Comparison of ENCODE assay signal across 22 cellular contexts in genomic region chr10:93067443-93068365, GRCh38. TPM values are rescaled to one million over a fixed set of nuclear protein-coding genes. Genes with fewer than 3 reads are reported as not detected.
A peak's percentile ranks its signal among the peaks of the same experiment; 100 is the strongest.
DNase-seq lines count a peak whose midpoint lies in the region; ATAC-seq and TF ChIP-seq lines count a peak whose summit lies in the region.
"Had no signal": no experiment of that assay in that cellular context is flagged by ENCODE, and none has a peak within 500 bp of the region (broad histone marks: within the 10 kb centered on the region; RNA-seq: fewer than 3 reads in every experiment).

No MANE protein-coding gene starts in this region.

- H3K79me2 ChIP-seq in SK-N-SH (ENCODE audit: insufficient read depth): no peaks in the 10 kb centered on the region

- peaks cover 23 to 44% of the 10 kb centered on the region in 2 donors for H3K4me1 Mint-ChIP-seq in stimulated activated naive B cell treated with anti-CD40 and anti-IgM and Interleukin-4, amounts not matched to agents 10 μg/mL and 1 μg/mL and 100 μg/mL, for 72 hours

- POLR2A ChIA-PET in SK-N-SH (lab: Yijun Ruan, JAX): no interaction called here

- H3K27ac Mint-ChIP-seq in stimulated activated naive B cell treated with anti-CD40 and anti-IgM and Interleukin-4, amounts not matched to agents 10 μg/mL and 1 μg/mL and 100 μg/mL, for 72 hours: peak overlapping the region; percentile 82
- H3K27ac Mint-ChIP-seq: T-helper 1 cell treated with Interleukin-12 subunit alpha and Interleukin-12 subunit beta and Interleukin-4 antibody, amounts not matched to agents 30 μg/mL and 1 μg/mL, for 36 hours had no signal

- no peak overlapping the region for H3K27ac ChIP-seq in SK-N-SH (ENCODE audit: low read depth in 2 of 2, low read length in 1 of 2)
- H3K27ac ChIP-seq: gastroesophageal sphincter, RWPE1 had no signal

- peak overlapping the region; percentile 73 for H3K4me2 ChIP-seq in SK-N-SH

- WGBS in SK-N-SH (ENCODE audit: low lambda C conversion rate): 38% methylated on average over 15 of the region's 17 CpGs

- peaks cover 80 to 89% of the 10 kb centered on the region in 2 donors for H3K27me3 Mint-ChIP-seq in stimulated activated naive B cell treated with anti-CD40 and anti-IgM and Interleukin-4, amounts not matched to agents 10 μg/mL and 1 μg/mL and 100 μg/mL, for 72 hours

- H3K9ac ChIP-seq in SK-N-SH (no peak overlapping the region), iPS-15b (ENCODE audit: low read depth, low read length) (no peak overlapping the region)

- no peak overlapping the region for H2AFZ ChIP-seq in SK-N-SH (ENCODE audit: low read depth)

- H3K36me3 Mint-ChIP-seq in stimulated activated naive B cell treated with anti-CD40 and anti-IgM and Interleukin-4, amounts not matched to agents 10 μg/mL and 1 μg/mL and 100 μg/mL, for 72 hours: no peaks in the 10 kb centered on the region
- H3K36me3 Mint-ChIP-seq: CD8-positive, alpha-beta memory T cell had no signal

- H3K4me3 ChIP-seq in SK-N-SH (ENCODE audit: low read depth in 2 of 2, low read length in 1 of 2) (peak overlapping the region in 1 of 2 experiments; percentile 35; a peak in 1 of 4 replicates), WI38 (ENCODE audit: low read depth, low read length) (peak overlapping the region; percentile 40), iPS-15b (ENCODE audit: low read depth, low read length) (peak overlapping the region; percentile 62)
- H3K4me3 ChIP-seq: gastroesophageal sphincter, GM12878 had no signal

- TF ChIP-seq CTCF in SK-N-SH (IDR thresholded peaks at IDR 0.05): no peak
- TF ChIP-seq CTCF in WI38 (IDR thresholded peaks at IDR 0.05; ENCODE audit: low read depth, low read length): no peak

- TF ChIP-seq EP300 in SK-N-SH (IDR thresholded peaks at IDR 0.05; ENCODE audit: borderline replicate concordance in 1 of 2, low read depth in 1 of 2, low read length in 1 of 2): no peak

- H3K36me3 ChIP-seq in SK-N-SH (replicated peaks in 1 of 2; ENCODE audit: control insufficient read depth in 1 of 2, insufficient read depth in 2 of 2, low read length in 1 of 2) (no peaks in the 10 kb centered on the region), iPS-15b (ENCODE audit: control insufficient read depth, insufficient read depth, low read length) (no peaks in the 10 kb centered on the region)
- H3K36me3 ChIP-seq: gastroesophageal sphincter had no signal

- H3K27me3 ChIP-seq in SK-N-SH (ENCODE audit: insufficient read depth) (peaks cover 50% of the 10 kb centered on the region), iPS-15b (ENCODE audit: control insufficient read depth, insufficient read depth, low read length) (peaks cover 98% of the 10 kb centered on the region)

- CTCF ChIA-PET in SK-N-SH (lab: Yijun Ruan, JAX): interaction anchor here (0.7 to 8.4 kb wide), 10 partner anchors 10 to 285 kb away, joined by 3 to 69 read pairs (median 3); no protein-coding TSS in a partner anchor

- H3K4me1 ChIP-seq in SK-N-SH (ENCODE audit: control insufficient read depth in 1 of 2, insufficient read depth in 2 of 2, low read depth in 1 of 2, low read length in 1 of 2) (peaks cover 0 to 25% of the 10 kb centered on the region in 2 experiments; a peak in 1 of 4 replicates), iPS-15b (ENCODE audit: control insufficient read depth, insufficient read depth, low read length) (peaks cover 18% of the 10 kb centered on the region)

- ATAC-seq in SK-N-SH treated with all-trans-retinoic acid at 6 μM for 48 hours: no peak
- no peak for ATAC-seq in stimulated activated naive B cell treated with anti-CD40 and anti-IgM and Interleukin-4, amounts not matched to agents 10 μg/mL and 1 μg/mL and 100 μg/mL, for 72 hours (replicated peaks)
- ATAC-seq: activated CD4-positive, CD25-positive, alpha-beta regulatory T cell treated with anti-CD3 and anti-CD28 coated beads, Interleukin-2, amount 50 U/mL, for 24 hours; gastroesophageal sphincter; GM12878 had no signal

- H4K20me1 ChIP-seq in SK-N-SH (ENCODE audit: insufficient read depth): no peaks in the 10 kb centered on the region

- no peaks in the 10 kb centered on the region for H3K9me2 ChIP-seq in SK-N-SH

- DNase-seq in SK-N-SH: no peak
- no peak for DNase-seq in stimulated activated naive B cell treated with anti-CD40 and anti-IgM and Interleukin-4, amounts not matched to agents 10 μg/mL and 1 μg/mL and 100 μg/mL, for 72 hours
- DNase-seq in middle frontal gyrus (ENCODE audit: extremely low spot score, low spot score): no peak
- no peak for DNase-seq in activated naive CD4-positive, alpha-beta T cell (lab: John Stamatoyannopoulos, UW)
- no peak for DNase-seq in dermis blood vessel endothelial cell
- DNase-seq: 8988T; activated CD8-positive, alpha-beta memory T cell treated with anti-CD3 and anti-CD28 coated beads, Interleukin-2, amount 50 U/mL, for 4 hours; activated naive CD4-positive, alpha-beta T cell treated with Interleukin-2 at 50 U/mL for 16 hours; CD8-positive, alpha-beta memory T cell; NCI-H2081 treated with DMSO at 0.1 percent for 48 hours; NCI-H774 had no signal

- no peak for TF ChIP-seq RAD21 in SK-N-SH (IDR thresholded peaks at IDR 0.05; ENCODE audit: low read length)

- H3K4me3 Mint-ChIP-seq in stimulated activated naive B cell treated with anti-CD40 and anti-IgM and Interleukin-4, amounts not matched to agents 10 μg/mL and 1 μg/mL and 100 μg/mL, for 72 hours: no peak overlapping the region
- H3K4me3 Mint-ChIP-seq: T-helper 1 cell treated with Interleukin-12 subunit alpha and Interleukin-12 subunit beta and Interleukin-4 antibody, amounts not matched to agents 30 μg/mL and 1 μg/mL, for 36 hours had no signal

- H3K9me3 ChIP-seq in SK-N-SH: no peaks in the 10 kb centered on the region
- no peaks in the 10 kb centered on the region for H3K9me3 ChIP-seq in iPS-15b (ENCODE audit: control insufficient read depth, insufficient read depth, low read length)
- H3K9me3 ChIP-seq: gastroesophageal sphincter had no signal

- no peaks in the 10 kb centered on the region for H3F3A ChIP-seq in SK-N-SH (replicated peaks; ENCODE audit: insufficient read depth)

- H3K9me3 Mint-ChIP-seq in stimulated activated naive B cell treated with anti-CD40 and anti-IgM and Interleukin-4, amounts not matched to agents 10 μg/mL and 1 μg/mL and 100 μg/mL, for 72 hours: no peaks in the 10 kb centered on the region
- H3K9me3 Mint-ChIP-seq: CD8-positive, alpha-beta memory T cell; T-helper 1 cell treated with Interleukin-12 subunit alpha and Interleukin-12 subunit beta and Interleukin-4 antibody, amounts not matched to agents 30 μg/mL and 1 μg/mL, for 36 hours had no signal

TF ChIP-seq in SK-N-SH, 30 proteins besides CTCF, POLR2A, EP300 and RAD21:
- no peak for TF ChIP-seq SIN3A (IDR thresholded peaks at IDR 0.05; ENCODE audit: borderline replicate concordance, low read depth, low read length)
- TF ChIP-seq FOSL2 (IDR thresholded peaks at IDR 0.05; ENCODE audit: borderline replicate concordance, low read depth): no peak
- TF ChIP-seq SMC3 (IDR thresholded peaks at IDR 0.05; ENCODE audit: low read depth, low read length): no peak
- no peak for TF ChIP-seq MEF2A (IDR thresholded peaks at IDR 0.05; ENCODE audit: borderline replicate concordance, low read depth)
- TF ChIP-seq FOXM1 (IDR thresholded peaks at IDR 0.05; ENCODE audit: low read depth): no peak
- TF ChIP-seq GABPA (IDR thresholded peaks at IDR 0.05; ENCODE audit: low read depth): no peak
- no peak for TF ChIP-seq GATA2 (CRISPR knock-in tag; IDR thresholded peaks at IDR 0.05)
- TF ChIP-seq NRF1 (IDR thresholded peaks at IDR 0.05; ENCODE audit: low read depth, low read length): no peak
- TF ChIP-seq CHD2 (IDR thresholded peaks at IDR 0.05; ENCODE audit: low read length, partially characterized antibody): no peak
- TF ChIP-seq USF1 (IDR thresholded peaks at IDR 0.05; ENCODE audit: borderline replicate concordance, low read depth): no peak
- TF ChIP-seq ELF1 (IDR thresholded peaks at IDR 0.05): no peak
TF ChIP-seq in SK-N-SH: peak in this region for 0.

TF ChIP-seq in SK-N-SH treated with all-trans-retinoic acid at 6 μM for 48 hours, 23 proteins besides CTCF, POLR2A, EP300 and RAD21 (continues in another document):
- TF ChIP-seq TSHZ2 (CRISPR knock-in tag; IDR thresholded peaks at IDR 0.05): no peak

RNA-seq across cellular contexts. Expression of gene CYP26A1, which starts 6.0 kb away (rescaled TPM):
- polyA plus RNA-seq in SK-N-SH (2012; rRNA removed): not detected in 2 replicates
- not detected in 2 replicates for polyA plus RNA-seq in SK-N-SH (2012; cell fraction: cytosol; rRNA removed)
- polyA plus RNA-seq in SK-N-SH (2012; cell fraction: nucleus; rRNA removed): 0.11 TPM in 1 of 2 replicates, not detected in the other
- total RNA-seq in dermis blood vessel endothelial cell: 2.2 and 2.7 TPM in 2 replicates
- total RNA-seq: CD8-positive, alpha-beta memory T cell; gastroesophageal sphincter; GM12878; mononuclear cell; posterior vena cava had no signal
- polyA plus RNA-seq: CD8-positive, alpha-beta memory T cell; GM12878; keratinocyte had no signal

RNA-seq across cellular contexts. Expression of gene CYP26C1, which starts 7.1 kb away (rescaled TPM):
- not detected in 2 replicates for polyA plus RNA-seq in SK-N-SH (2012; rRNA removed)
- not detected in 2 replicates for polyA plus RNA-seq in SK-N-SH (2012; cell fraction: cytosol; rRNA removed)
- polyA plus RNA-seq in SK-N-SH (2012; cell fraction: nucleus; rRNA removed): not detected in 2 replicates
- total RNA-seq in dermis blood vessel endothelial cell: 1.9 and 5.4 TPM in 2 replicates
- total RNA-seq: CD8-positive, alpha-beta memory T cell; mononuclear cell had no signal
- polyA plus RNA-seq: CD8-positive, alpha-beta memory T cell; GM12878; keratinocyte had no signal
